ENCODE assay signal across 1 cellular context in genomic region chr9:112505607-112506006, GRCh38.
A peak's percentile ranks its signal among the peaks of the same experiment; 100 is the strongest.
TF ChIP-seq lines count a peak whose summit lies in the region.

No MANE protein-coding gene starts in this region.

TF ChIP-seq in HepG2, 621 proteins besides CTCF, POLR2A, EP300 and RAD21 (continued from another document and continues in another):
- TF ChIP-seq, protein P1, sequence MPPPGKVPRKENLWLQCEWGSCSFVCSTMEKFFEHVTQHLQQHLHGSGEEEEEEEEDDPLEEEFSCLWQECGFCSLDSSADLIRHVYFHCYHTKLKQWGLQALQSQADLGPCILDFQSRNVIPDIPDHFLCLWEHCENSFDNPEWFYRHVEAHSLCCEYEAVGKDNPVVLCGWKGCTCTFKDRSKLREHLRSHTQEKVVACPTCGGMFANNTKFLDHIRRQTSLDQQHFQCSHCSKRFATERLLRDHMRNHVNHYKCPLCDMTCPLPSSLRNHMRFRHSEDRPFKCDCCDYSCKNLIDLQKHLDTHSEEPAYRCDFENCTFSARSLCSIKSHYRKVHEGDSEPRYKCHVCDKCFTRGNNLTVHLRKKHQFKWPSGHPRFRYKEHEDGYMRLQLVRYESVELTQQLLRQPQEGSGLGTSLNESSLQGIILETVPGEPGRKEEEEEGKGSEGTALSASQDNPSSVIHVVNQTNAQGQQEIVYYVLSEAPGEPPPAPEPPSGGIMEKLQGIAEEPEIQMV (CRISPR knock-in tag; IDR thresholded peaks at IDR 0.05; ENCODE audit: low read depth), result no peak
- TF ChIP-seq ZBTB7B (CRISPR knock-in tag; IDR thresholded peaks at IDR 0.05), result 0 out of 2 replicates have a peak, but pooled peaks have one; percentile 33
- peak; percentile 17; the same call in 1 of the 2 replicates for TF ChIP-seq AHDC1 (CRISPR knock-in tag; IDR thresholded peaks at IDR 0.05; ENCODE audit: borderline replicate concordance)
- no peak for TF ChIP-seq KAT7 (CRISPR knock-in tag; IDR thresholded peaks at IDR 0.05; ENCODE audit: borderline replicate concordance)
- TF ChIP-seq, protein P2, sequence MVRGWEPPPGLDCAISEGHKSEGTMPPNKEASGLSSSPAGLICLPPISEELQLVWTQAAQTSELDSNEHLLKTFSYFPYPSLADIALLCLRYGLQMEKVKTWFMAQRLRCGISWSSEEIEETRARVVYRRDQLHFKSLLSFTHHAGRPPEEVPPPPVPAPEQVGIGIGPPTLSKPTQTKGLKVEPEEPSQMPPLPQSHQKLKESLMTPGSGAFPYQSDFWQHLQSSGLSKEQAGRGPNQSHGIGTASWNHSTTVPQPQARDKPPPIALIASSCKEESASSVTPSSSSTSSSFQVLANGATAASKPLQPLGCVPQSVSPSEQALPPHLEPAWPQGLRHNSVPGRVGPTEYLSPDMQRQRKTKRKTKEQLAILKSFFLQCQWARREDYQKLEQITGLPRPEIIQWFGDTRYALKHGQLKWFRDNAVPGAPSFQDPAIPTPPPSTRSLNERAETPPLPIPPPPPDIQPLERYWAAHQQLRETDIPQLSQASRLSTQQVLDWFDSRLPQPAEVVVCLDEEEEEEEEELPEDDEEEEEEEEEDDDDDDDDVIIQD (CRISPR knock-in tag; IDR thresholded peaks at IDR 0.05; ENCODE audit: low read depth), result 0 out of 2 replicates have a peak, but pooled peaks have one; percentile 15
- TF ChIP-seq U2AF2 (IDR thresholded peaks at IDR 0.05; ENCODE audit: low read depth, low read length), result no peak
- TF ChIP-seq THAP11 (CRISPR knock-in tag; IDR thresholded peaks at IDR 0.05), result no peak
- TF ChIP-seq GPN1 (CRISPR knock-in tag; IDR thresholded peaks at IDR 0.05; ENCODE audit: borderline replicate concordance), result no peak
- no peak for TF ChIP-seq FLYWCH1 (CRISPR knock-in tag; IDR thresholded peaks at IDR 0.05)
- TF ChIP-seq REPIN1 (CRISPR knock-in tag; IDR thresholded peaks at IDR 0.05; ENCODE audit: borderline replicate concordance, low read depth), result no peak
- TF ChIP-seq NCOA2 (CRISPR knock-in tag; IDR thresholded peaks at IDR 0.05), result peak; percentile 54
- TF ChIP-seq HNRNPLL (IDR thresholded peaks at IDR 0.05; ENCODE audit: low read depth, low read length, poor library complexity, severe bottlenecking), result no peak
- TF ChIP-seq NCOR1 (IDR thresholded peaks at IDR 0.05; ENCODE audit: borderline replicate concordance, low read length), result no peak; the same call in 1 of the 2 replicates
- peak; percentile 66; the same call in 1 of the 2 replicates for TF ChIP-seq HHEX (CRISPR knock-in tag; IDR thresholded peaks at IDR 0.05)
- no peak for TF ChIP-seq NBN (conservative IDR thresholded peaks at IDR 0.05)
- 0 out of 2 replicates have a peak, but pooled peaks have one; percentile 25 for TF ChIP-seq PHF21A (CRISPR knock-in tag; IDR thresholded peaks at IDR 0.05)
- no peak for TF ChIP-seq ZNF10 (CRISPR knock-in tag; IDR thresholded peaks at IDR 0.05; ENCODE audit: borderline replicate concordance, low read depth)
- no peak for TF ChIP-seq ZNF841 (CRISPR knock-in tag; IDR thresholded peaks at IDR 0.05; ENCODE audit: borderline replicate concordance)
- no peak for TF ChIP-seq ZNF460 (CRISPR knock-in tag; IDR thresholded peaks at IDR 0.05; ENCODE audit: borderline replicate concordance)
- TF ChIP-seq, protein P3, sequence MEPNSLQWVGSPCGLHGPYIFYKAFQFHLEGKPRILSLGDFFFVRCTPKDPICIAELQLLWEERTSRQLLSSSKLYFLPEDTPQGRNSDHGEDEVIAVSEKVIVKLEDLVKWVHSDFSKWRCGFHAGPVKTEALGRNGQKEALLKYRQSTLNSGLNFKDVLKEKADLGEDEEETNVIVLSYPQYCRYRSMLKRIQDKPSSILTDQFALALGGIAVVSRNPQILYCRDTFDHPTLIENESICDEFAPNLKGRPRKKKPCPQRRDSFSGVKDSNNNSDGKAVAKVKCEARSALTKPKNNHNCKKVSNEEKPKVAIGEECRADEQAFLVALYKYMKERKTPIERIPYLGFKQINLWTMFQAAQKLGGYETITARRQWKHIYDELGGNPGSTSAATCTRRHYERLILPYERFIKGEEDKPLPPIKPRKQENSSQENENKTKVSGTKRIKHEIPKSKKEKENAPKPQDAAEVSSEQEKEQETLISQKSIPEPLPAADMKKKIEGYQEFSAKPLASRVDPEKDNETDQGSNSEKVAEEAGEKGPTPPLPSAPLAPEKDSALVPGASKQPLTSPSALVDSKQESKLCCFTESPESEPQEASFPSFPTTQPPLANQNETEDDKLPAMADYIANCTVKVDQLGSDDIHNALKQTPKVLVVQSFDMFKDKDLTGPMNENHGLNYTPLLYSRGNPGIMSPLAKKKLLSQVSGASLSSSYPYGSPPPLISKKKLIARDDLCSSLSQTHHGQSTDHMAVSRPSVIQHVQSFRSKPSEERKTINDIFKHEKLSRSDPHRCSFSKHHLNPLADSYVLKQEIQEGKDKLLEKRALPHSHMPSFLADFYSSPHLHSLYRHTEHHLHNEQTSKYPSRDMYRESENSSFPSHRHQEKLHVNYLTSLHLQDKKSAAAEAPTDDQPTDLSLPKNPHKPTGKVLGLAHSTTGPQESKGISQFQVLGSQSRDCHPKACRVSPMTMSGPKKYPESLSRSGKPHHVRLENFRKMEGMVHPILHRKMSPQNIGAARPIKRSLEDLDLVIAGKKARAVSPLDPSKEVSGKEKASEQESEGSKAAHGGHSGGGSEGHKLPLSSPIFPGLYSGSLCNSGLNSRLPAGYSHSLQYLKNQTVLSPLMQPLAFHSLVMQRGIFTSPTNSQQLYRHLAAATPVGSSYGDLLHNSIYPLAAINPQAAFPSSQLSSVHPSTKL (CRISPR knock-in tag; IDR thresholded peaks at IDR 0.05), result peak; percentile 78
- TF ChIP-seq PAXIP1 (CRISPR knock-in tag; conservative IDR thresholded peaks at IDR 0.05), result peak; percentile 47
- peak; percentile 89 for TF ChIP-seq HNF4A (CRISPR knock-in tag; IDR thresholded peaks at IDR 0.05)
- no peak for TF ChIP-seq KDM3A (CRISPR knock-in tag; IDR thresholded peaks at IDR 0.05; ENCODE audit: low read depth)
- TF ChIP-seq, protein P4, sequence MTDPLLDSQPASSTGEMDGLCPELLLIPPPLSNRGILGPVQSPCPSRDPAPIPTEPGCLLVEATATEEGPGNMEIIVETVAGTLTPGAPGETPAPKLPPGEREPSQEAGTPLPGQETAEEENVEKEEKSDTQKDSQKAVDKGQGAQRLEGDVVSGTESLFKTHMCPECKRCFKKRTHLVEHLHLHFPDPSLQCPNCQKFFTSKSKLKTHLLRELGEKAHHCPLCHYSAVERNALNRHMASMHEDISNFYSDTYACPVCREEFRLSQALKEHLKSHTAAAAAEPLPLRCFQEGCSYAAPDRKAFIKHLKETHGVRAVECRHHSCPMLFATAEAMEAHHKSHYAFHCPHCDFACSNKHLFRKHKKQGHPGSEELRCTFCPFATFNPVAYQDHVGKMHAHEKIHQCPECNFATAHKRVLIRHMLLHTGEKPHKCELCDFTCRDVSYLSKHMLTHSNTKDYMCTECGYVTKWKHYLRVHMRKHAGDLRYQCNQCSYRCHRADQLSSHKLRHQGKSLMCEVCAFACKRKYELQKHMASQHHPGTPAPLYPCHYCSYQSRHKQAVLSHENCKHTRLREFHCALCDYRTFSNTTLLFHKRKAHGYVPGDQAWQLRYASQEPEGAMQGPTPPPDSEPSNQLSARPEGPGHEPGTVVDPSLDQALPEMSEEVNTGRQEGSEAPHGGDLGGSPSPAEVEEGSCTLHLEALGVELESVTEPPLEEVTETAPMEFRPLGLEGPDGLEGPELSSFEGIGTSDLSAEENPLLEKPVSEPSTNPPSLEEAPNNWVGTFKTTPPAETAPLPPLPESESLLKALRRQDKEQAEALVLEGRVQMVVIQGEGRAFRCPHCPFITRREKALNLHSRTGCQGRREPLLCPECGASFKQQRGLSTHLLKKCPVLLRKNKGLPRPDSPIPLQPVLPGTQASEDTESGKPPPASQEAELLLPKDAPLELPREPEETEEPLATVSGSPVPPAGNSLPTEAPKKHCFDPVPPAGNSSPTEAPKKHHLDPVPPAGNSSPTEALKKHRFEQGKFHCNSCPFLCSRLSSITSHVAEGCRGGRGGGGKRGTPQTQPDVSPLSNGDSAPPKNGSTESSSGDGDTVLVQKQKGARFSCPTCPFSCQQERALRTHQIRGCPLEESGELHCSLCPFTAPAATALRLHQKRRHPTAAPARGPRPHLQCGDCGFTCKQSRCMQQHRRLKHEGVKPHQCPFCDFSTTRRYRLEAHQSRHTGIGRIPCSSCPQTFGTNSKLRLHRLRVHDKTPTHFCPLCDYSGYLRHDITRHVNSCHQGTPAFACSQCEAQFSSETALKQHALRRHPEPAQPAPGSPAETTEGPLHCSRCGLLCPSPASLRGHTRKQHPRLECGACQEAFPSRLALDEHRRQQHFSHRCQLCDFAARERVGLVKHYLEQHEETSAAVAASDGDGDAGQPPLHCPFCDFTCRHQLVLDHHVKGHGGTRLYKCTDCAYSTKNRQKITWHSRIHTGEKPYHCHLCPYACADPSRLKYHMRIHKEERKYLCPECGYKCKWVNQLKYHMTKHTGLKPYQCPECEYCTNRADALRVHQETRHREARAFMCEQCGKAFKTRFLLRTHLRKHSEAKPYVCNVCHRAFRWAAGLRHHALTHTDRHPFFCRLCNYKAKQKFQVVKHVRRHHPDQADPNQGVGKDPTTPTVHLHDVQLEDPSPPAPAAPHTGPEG (CRISPR knock-in tag; IDR thresholded peaks at IDR 0.05), result no peak
- no peak for TF ChIP-seq KLF16 (CRISPR knock-in tag; IDR thresholded peaks at IDR 0.05)
- no peak for TF ChIP-seq ZNF660 (CRISPR knock-in tag; IDR thresholded peaks at IDR 0.05; ENCODE audit: borderline replicate concordance, low read depth)
- 0 out of 2 replicates have a peak, but pooled peaks have one; percentile 50 for TF ChIP-seq GATAD2A (CRISPR knock-in tag; IDR thresholded peaks at IDR 0.05)
- TF ChIP-seq THYN1 (CRISPR knock-in tag; IDR thresholded peaks at IDR 0.05; ENCODE audit: borderline replicate concordance, low read depth), result no peak
- TF ChIP-seq CBX1 (IDR thresholded peaks at IDR 0.05; ENCODE audit: low read depth), result no peak
- TF ChIP-seq, protein P5, sequence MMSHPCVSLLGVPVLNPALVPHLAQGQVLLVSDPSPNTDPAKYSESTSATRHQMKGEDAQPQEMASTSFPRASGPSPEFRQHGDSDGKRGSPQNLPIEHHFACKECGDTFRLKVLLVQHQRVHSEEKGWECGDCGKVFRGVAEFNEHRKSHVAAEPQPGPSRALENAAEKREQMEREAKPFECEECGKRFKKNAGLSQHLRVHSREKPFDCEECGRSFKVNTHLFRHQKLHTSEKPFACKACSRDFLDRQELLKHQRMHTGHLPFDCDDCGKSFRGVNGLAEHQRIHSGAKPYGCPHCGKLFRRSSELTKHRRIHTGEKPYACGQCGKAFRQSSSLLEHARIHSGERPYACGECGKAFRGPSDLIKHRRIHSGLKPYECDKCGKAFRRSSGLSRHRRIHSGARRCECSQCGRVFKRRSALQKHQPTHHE (CRISPR knock-in tag; IDR thresholded peaks at IDR 0.05; ENCODE audit: borderline replicate concordance), result no peak
- 0 out of 2 replicates have a peak, but pooled peaks have one; percentile 53 for TF ChIP-seq MEIS1 (CRISPR knock-in tag; IDR thresholded peaks at IDR 0.05; ENCODE audit: borderline replicate concordance)
- TF ChIP-seq ZBTB7A (CRISPR knock-in tag; IDR thresholded peaks at IDR 0.05), result no peak
- no peak for TF ChIP-seq NAIF1 (CRISPR knock-in tag; IDR thresholded peaks at IDR 0.05; ENCODE audit: borderline replicate concordance)
